Comparison of ENCODE assay signal across 20 cellular contexts in the genomic region with DNA sequence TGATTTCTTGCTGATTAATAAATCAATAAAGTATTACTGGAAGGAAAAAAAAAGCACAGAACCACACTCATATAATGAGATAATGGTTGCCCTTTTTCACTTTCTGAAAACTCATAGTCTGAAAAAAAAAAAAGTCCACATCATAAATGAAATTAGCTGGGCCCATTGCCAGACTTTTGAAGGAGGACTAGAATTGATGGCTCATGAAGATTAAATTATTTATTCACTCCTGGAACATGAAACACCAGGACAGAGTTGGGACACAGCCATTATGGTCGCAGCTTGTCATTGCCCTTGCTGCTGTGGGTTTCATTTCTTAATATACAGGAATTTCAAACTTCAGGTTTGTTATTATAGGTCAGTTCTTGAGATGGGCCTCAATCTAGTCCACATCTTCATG.
"Had no signal": no experiment of that assay in that cellular context is flagged by ENCODE, and none has a peak within 500 bp of the region (broad histone marks: within the 10 kb centered on the region; RNA-seq: fewer than 3 reads in every experiment).

No MANE protein-coding gene starts in this region.

- H3K27ac ChIP-seq: epithelial cell of prostate, esophagus muscularis mucosa, gastrocnemius medialis, heart right ventricle, spleen, tibial artery, upper lobe of left lung, uterus had no signal

- H3K4me3 ChIP-seq: esophagus muscularis mucosa, gastrocnemius medialis, heart right ventricle, spleen, tibial artery, upper lobe of left lung, uterus had no signal

- H3K9me3 ChIP-seq: esophagus muscularis mucosa, gastrocnemius medialis, spleen, tibial artery, upper lobe of left lung, uterus had no signal

- H3K27me3 ChIP-seq: esophagus muscularis mucosa, gastrocnemius medialis, heart right ventricle, spleen, tibial artery, upper lobe of left lung, uterus had no signal

- ATAC-seq: effector memory CD8-positive, alpha-beta T cell; gastrocnemius medialis; heart right ventricle; left lobe of liver; naive thymus-derived CD4-positive, alpha-beta T cell; sciatic nerve; stimulated activated memory B cell treated with anti-CD40 and anti-IgM and Interleukin-4, amounts not matched to agents 10 μg/mL and 1 μg/mL and 100 μg/mL, for 72 hours had no signal

- DNase-seq: effector memory CD8-positive, alpha-beta T cell; gastrocnemius medialis; heart right ventricle; hypothalamus; kidney glomerular epithelial cell; mammary epithelial cell; naive thymus-derived CD4-positive, alpha-beta T cell; nephron progenitor cell; spleen; stimulated activated CD4-positive, alpha-beta T cell treated with anti-CD3 and anti-CD28 coated beads, Interleukin-15, amount 100 ng/mL, for 24 hours; stimulated activated CD4-positive, alpha-beta T cell treated with anti-CD3 and anti-CD28 coated beads, Interleukin-1b, Interleukin-23, amount 100 ng/mL, for 48 hours; stimulated activated CD4-positive, alpha-beta T cell treated with anti-CD3 and anti-CD28 coated beads, Interleukin-4, amount 100 ng/mL, for 24 hours; tibial artery; upper lobe of left lung; uterus had no signal

- H3K36me3 ChIP-seq: esophagus muscularis mucosa, gastrocnemius medialis, heart right ventricle, spleen, tibial artery, upper lobe of left lung, uterus had no signal

- H3K4me1 ChIP-seq: esophagus muscularis mucosa, gastrocnemius medialis, heart right ventricle, spleen, tibial artery, upper lobe of left lung, uterus had no signal
